In genomic region chr14:81453166-81453766, GRCh38 we compare ENCODE assay signal across 8 cellular contexts. TPM values are rescaled to one million over a fixed set of nuclear protein-coding genes. Genes with fewer than 3 reads are reported as not detected.
A peak's percentile ranks its signal among the peaks of the same experiment; 100 is the strongest.
DNase-seq lines count a peak whose midpoint lies in the region; ATAC-seq and TF ChIP-seq lines count a peak whose summit lies in the region.

No MANE protein-coding gene starts in this region.

- intact Hi-C loops in activated CD4-positive, alpha-beta memory T cell treated with anti-CD3 and anti-CD28 coated beads for 36 hours (cut with micrococcal nuclease) = loop anchor here (1.0 kb wide), 1 partner anchor 184 kb away; no protein-coding TSS in a partner anchor

- no peaks in the 10 kb centered on the region for H3K36me3 ChIP-seq in tibial nerve

- CTCF ChIA-PET in activated CD4-positive, alpha-beta memory T cell treated with anti-CD3 and anti-CD28 coated beads for 36 hours (lab: Charles Lee) = interaction anchor here (0.6 to 10.6 kb wide), 21 partner anchors 9 to 498 kb away, joined by 3 to 122 read pairs (median 3); partner anchors contain the start of gene TSHR

- POLR2A ChIA-PET in activated CD4-positive, alpha-beta memory T cell treated with anti-CD3 and anti-CD28 coated beads for 36 hours (lab: Charles Lee) = no interaction called here

- no peak overlapping the region for H3K27ac Mint-ChIP-seq in activated CD4-positive, alpha-beta memory T cell treated with anti-CD3 and anti-CD28 coated beads for 36 hours
- H3K27ac Mint-ChIP-seq in natural killer cell treated with Interleukin-12 subunit alpha and Interleukin-12 subunit beta and Interleukin-15 and Interleukin-18, amount 100 ng/mL, for 72 hours = no peak overlapping the region

- no peaks in the 10 kb centered on the region for H3K36me3 Mint-ChIP-seq in activated CD4-positive, alpha-beta memory T cell treated with anti-CD3 and anti-CD28 coated beads for 36 hours
- no peaks in the 10 kb centered on the region for H3K36me3 Mint-ChIP-seq in natural killer cell treated with Interleukin-12 subunit alpha and Interleukin-12 subunit beta and Interleukin-15 and Interleukin-18, amount 100 ng/mL, for 72 hours

- H3K27me3 Mint-ChIP-seq in activated CD4-positive, alpha-beta memory T cell treated with anti-CD3 and anti-CD28 coated beads for 36 hours = peaks cover 5% of the 10 kb centered on the region
- H3K27me3 Mint-ChIP-seq in natural killer cell treated with Interleukin-12 subunit alpha and Interleukin-12 subunit beta and Interleukin-15 and Interleukin-18, amount 100 ng/mL, for 72 hours = peaks cover 2 to 4% of the 10 kb centered on the region in 2 donors

- 20% methylated on average over 8 of the region's 8 CpGs for WGBS in tibial nerve, 2 donors

- H3K4me1 ChIP-seq in tibial nerve = peaks cover 0 to 27% (median 5%) of the 10 kb centered on the region in 4 donors

- peak; percentile 84 to 89 (median 85) for TF ChIP-seq CTCF in tibial nerve (IDR thresholded peaks at IDR 0.05)

- ATAC-seq in GM18519 (IDR thresholded peaks at IDR 0.05; ENCODE audit: low FRiP score, unreplicated experiment) = peak; percentile 77
- ATAC-seq in HG03064 (IDR thresholded peaks at IDR 0.05; ENCODE audit: low read depth, unreplicated experiment) = peak; percentile 67
- peak; percentile 52 to 67 for ATAC-seq in natural killer cell treated with Interleukin-12 subunit alpha and Interleukin-12 subunit beta and Interleukin-15 and Interleukin-18, amount 100 ng/mL, for 72 hours

- no peaks in the 10 kb centered on the region for H3K9me3 ChIP-seq in tibial nerve

- H3K9me3 Mint-ChIP-seq in activated CD4-positive, alpha-beta memory T cell treated with anti-CD3 and anti-CD28 coated beads for 36 hours = no peaks in the 10 kb centered on the region
- no peaks in the 10 kb centered on the region for H3K9me3 Mint-ChIP-seq in natural killer cell treated with Interleukin-12 subunit alpha and Interleukin-12 subunit beta and Interleukin-15 and Interleukin-18, amount 100 ng/mL, for 72 hours

- H3K27ac ChIP-seq in tibial nerve = peak overlapping the region in 1 of 4 donors; percentile 19

- H3K4me3 ChIP-seq in tibial nerve = no peak overlapping the region

- TF ChIP-seq EP300 in tibial nerve (IDR thresholded peaks at IDR 0.05) = no peak

- H3K4me1 Mint-ChIP-seq in activated CD4-positive, alpha-beta memory T cell treated with anti-CD3 and anti-CD28 coated beads for 36 hours (ENCODE audit: low read depth) = no peaks in the 10 kb centered on the region
- H3K4me1 Mint-ChIP-seq in natural killer cell treated with Interleukin-12 subunit alpha and Interleukin-12 subunit beta and Interleukin-15 and Interleukin-18, amount 100 ng/mL, for 72 hours (ENCODE audit: low read depth in 2 of 2) = peaks cover 5 to 11% of the 10 kb centered on the region in 2 donors

- no peaks in the 10 kb centered on the region for H3K27me3 ChIP-seq in tibial nerve

- DNase-seq in Ammon's horn (ENCODE audit: low spot score) = peak; percentile 81
- DNase-seq in NCI-H345 treated with DMSO at 0.1 percent for 48 hours (lab: John Stamatoyannopoulos, UW; ENCODE audit: unreplicated experiment) = peak; percentile 60
- peak; percentile 61 for DNase-seq in activated CD4-positive, alpha-beta memory T cell treated with anti-CD3 and anti-CD28 coated beads for 36 hours
- peak; percentile 49 for DNase-seq in epidermal melanocyte (ENCODE audit: insufficient read length, low spot score)
- peak; percentile 75 for DNase-seq in natural killer cell treated with Interleukin-12 subunit alpha and Interleukin-12 subunit beta and Interleukin-15 and Interleukin-18, amount 100 ng/mL, for 72 hours (ENCODE audit: low spot score)
- peak; percentile 34 to 70 for DNase-seq in tibial nerve (ENCODE audit: low spot score in 2 of 2)

- no peak overlapping the region for H3K4me3 Mint-ChIP-seq in activated CD4-positive, alpha-beta memory T cell treated with anti-CD3 and anti-CD28 coated beads for 36 hours
- no peak overlapping the region for H3K4me3 Mint-ChIP-seq in natural killer cell treated with Interleukin-12 subunit alpha and Interleukin-12 subunit beta and Interleukin-15 and Interleukin-18, amount 100 ng/mL, for 72 hours

- TF ChIP-seq POLR2A in tibial nerve (IDR thresholded peaks at IDR 0.05) = no peak

RNA-seq across cellular contexts. Expression of gene STON2, which starts 53.1 kb away (rescaled TPM):
- under 1 TPM; 0.12 to 0.34 TPM for total RNA-seq in activated CD4-positive, alpha-beta memory T cell treated with anti-CD3 and anti-CD28 coated beads for 36 hours
- total RNA-seq in natural killer cell treated with Interleukin-12 subunit alpha and Interleukin-12 subunit beta and Interleukin-15 and Interleukin-18, amount 100 ng/mL, for 72 hours = under 1 TPM; 0.42 to 0.55 TPM
- total RNA-seq in tibial nerve = 10 to 100 TPM; 21.6 to 62.0 (median 34.7) TPM

Comparison
In these comparisons a context has a peak if more than half of its experiments do, and no peak if none do; other contexts are left out.
1. RNA of gene STON2, which starts 53.1 kb away (total RNA-seq): 21.6 to 62.0 TPM in tibial nerve; 0.42 to 0.55 TPM in natural killer cell treated with Interleukin-12 subunit alpha and Interleukin-12 subunit beta and Interleukin-15 and Interleukin-18, amount 100 ng/mL, for 72 hours and 0.12 to 0.34 TPM in activated CD4-positive, alpha-beta memory T cell treated with anti-CD3 and anti-CD28 coated beads for 36 hours; every median in the first group is over 10 times any median in the second.
2. Peak in every context shown above with its lines, with median percentiles within 50 percentile points of each other: DNase-seq and ATAC-seq.